1 cellular context compared by ENCODE assay signal in the genomic region with DNA sequence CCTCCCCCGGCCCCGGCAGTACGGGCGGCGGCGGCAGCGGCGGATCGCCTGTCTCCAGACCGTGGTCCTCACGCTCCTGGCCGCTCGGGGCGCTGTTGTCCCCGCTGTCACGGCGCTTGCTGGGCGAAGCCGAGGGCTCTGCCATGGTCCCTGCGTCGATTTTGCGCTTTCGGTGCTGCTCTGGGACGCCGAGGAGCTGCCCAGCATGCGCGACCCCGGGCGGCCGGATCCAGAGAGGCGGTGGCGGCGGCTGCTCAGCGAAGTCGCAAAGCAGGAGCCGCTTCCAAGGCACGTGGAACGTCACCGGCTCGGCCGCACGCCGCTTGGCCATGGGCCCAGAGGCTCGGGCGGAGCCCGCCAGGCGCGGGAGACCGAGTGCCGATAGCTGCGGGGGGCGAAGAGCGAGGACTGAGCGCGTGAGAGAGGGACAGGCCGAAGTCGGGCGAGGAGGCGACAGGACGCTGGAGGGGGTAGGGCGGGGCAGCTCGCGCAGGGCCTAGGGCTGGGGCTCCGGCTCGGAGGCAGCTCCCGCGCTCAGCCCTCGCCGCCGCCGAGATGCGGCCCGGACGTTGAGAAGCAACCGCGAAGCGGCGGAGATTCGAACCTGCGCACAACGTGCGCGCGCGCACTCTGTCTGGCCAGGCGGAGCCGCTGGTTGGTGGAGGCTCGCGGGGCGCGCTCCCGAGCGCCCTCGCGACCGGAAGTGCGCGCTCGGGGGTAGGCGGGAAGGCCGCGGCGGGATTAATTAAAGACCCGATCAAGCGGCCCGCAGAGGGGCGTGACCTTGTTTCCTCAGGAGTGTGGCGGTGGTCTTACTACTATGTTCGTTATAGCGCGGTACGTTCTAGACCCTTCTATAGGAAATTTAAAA.
A peak's percentile ranks its signal among the peaks of the same experiment; 100 is the strongest.
TF ChIP-seq lines count a peak whose summit lies in the region.

A gene with protein sequence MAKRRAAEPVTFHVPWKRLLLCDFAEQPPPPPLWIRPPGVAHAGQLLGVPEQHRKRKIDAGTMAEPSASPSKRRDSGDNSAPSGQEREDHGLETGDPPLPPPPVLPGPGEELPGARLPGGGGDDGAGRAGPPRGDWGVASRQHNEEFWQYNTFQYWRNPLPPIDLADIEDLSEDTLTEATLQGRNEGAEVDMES (minus strand): TSS at position 632 of the 871 bp plus-strand sequence. CDS start 301 bp downstream, at position 331.

TF ChIP-seq in GM12878, 131 proteins besides CTCF, POLR2A, EP300 and RAD21 (continued from another document and continues in another):
- no peak for TF ChIP-seq TARDBP (IDR thresholded peaks at IDR 0.05; ENCODE audit: borderline replicate concordance)
- no peak for TF ChIP-seq BCL11A (IDR thresholded peaks at IDR 0.05; ENCODE audit: low read depth, low read length)
- no peak for TF ChIP-seq SUZ12 (IDR thresholded peaks at IDR 0.05; ENCODE audit: unreplicated experiment)
- TF ChIP-seq, protein P1, sequence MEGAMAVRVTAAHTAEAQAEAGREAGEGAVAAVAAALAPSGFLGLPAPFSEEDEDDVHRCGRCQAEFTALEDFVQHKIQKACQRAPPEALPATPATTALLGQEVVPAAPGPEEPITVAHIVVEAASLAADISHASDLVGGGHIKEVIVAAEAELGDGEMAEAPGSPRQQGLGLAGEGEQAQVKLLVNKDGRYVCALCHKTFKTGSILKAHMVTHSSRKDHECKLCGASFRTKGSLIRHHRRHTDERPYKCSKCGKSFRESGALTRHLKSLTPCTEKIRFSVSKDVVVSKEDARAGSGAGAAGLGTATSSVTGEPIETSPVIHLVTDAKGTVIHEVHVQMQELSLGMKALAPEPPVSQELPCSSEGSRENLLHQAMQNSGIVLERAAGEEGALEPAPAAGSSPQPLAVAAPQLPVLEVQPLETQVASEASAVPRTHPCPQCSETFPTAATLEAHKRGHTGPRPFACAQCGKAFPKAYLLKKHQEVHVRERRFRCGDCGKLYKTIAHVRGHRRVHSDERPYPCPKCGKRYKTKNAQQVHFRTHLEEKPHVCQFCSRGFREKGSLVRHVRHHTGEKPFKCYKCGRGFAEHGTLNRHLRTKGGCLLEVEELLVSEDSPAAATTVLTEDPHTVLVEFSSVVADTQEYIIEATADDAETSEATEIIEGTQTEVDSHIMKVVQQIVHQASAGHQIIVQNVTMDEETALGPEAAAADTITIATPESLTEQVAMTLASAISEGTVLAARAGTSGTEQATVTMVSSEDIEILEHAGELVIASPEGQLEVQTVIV (IDR thresholded peaks at IDR 0.05; ENCODE audit: borderline replicate concordance, partially characterized antibody): no peak
- TF ChIP-seq ZNF622 (IDR thresholded peaks at IDR 0.05): no peak
- no peak for TF ChIP-seq ESRRA (IDR thresholded peaks at IDR 0.05; ENCODE audit: low read length)
- TF ChIP-seq BACH1 (IDR thresholded peaks at IDR 0.05; ENCODE audit: borderline replicate concordance): no peak; the same call in none of the 2 replicates
- no peak for TF ChIP-seq MTA3 (IDR thresholded peaks at IDR 0.05; ENCODE audit: borderline replicate concordance, low read length)
- TF ChIP-seq PAX8 (IDR thresholded peaks at IDR 0.05): no peak
- TF ChIP-seq EED (IDR thresholded peaks at IDR 0.05; ENCODE audit: low read depth): no peak
- TF ChIP-seq, protein P2, sequence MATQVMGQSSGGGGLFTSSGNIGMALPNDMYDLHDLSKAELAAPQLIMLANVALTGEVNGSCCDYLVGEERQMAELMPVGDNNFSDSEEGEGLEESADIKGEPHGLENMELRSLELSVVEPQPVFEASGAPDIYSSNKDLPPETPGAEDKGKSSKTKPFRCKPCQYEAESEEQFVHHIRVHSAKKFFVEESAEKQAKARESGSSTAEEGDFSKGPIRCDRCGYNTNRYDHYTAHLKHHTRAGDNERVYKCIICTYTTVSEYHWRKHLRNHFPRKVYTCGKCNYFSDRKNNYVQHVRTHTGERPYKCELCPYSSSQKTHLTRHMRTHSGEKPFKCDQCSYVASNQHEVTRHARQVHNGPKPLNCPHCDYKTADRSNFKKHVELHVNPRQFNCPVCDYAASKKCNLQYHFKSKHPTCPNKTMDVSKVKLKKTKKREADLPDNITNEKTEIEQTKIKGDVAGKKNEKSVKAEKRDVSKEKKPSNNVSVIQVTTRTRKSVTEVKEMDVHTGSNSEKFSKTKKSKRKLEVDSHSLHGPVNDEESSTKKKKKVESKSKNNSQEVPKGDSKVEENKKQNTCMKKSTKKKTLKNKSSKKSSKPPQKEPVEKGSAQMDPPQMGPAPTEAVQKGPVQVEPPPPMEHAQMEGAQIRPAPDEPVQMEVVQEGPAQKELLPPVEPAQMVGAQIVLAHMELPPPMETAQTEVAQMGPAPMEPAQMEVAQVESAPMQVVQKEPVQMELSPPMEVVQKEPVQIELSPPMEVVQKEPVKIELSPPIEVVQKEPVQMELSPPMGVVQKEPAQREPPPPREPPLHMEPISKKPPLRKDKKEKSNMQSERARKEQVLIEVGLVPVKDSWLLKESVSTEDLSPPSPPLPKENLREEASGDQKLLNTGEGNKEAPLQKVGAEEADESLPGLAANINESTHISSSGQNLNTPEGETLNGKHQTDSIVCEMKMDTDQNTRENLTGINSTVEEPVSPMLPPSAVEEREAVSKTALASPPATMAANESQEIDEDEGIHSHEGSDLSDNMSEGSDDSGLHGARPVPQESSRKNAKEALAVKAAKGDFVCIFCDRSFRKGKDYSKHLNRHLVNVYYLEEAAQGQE (IDR thresholded peaks at IDR 0.05; ENCODE audit: low read depth, low read length): no peak
- no peak for TF ChIP-seq SMAD5 (IDR thresholded peaks at IDR 0.05; ENCODE audit: low read depth)
- no peak for TF ChIP-seq JUNB (IDR thresholded peaks at IDR 0.05)
- no peak for TF ChIP-seq TCF3 (IDR thresholded peaks at IDR 0.05; ENCODE audit: borderline replicate concordance, insufficient read depth, low read depth, low read length)
- no peak for TF ChIP-seq KAT2A (conservative IDR thresholded peaks at IDR 0.05; ENCODE audit: control insufficient read depth, low read depth, low read length)
- TF ChIP-seq TCF7 (IDR thresholded peaks at IDR 0.05; ENCODE audit: borderline replicate concordance): no peak
- TF ChIP-seq, protein P3, sequence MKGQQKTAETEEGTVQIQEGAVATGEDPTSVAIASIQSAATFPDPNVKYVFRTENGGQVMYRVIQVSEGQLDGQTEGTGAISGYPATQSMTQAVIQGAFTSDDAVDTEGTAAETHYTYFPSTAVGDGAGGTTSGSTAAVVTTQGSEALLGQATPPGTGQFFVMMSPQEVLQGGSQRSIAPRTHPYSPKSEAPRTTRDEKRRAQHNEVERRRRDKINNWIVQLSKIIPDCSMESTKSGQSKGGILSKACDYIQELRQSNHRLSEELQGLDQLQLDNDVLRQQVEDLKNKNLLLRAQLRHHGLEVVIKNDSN (IDR thresholded peaks at IDR 0.05; ENCODE audit: borderline replicate concordance, extremely low read length, insufficient read depth, low read depth, low read length): no peak
- no peak for TF ChIP-seq NBN (IDR thresholded peaks at IDR 0.05)
- TF ChIP-seq CHD4 (IDR thresholded peaks at IDR 0.05): no peak
- TF ChIP-seq CBFB (IDR thresholded peaks at IDR 0.05; ENCODE audit: low read depth): no peak
- 0 out of 2 replicates have a peak, but pooled peaks have one; percentile 48 for TF ChIP-seq CHD1 (IDR thresholded peaks at IDR 0.05; ENCODE audit: low read depth, low read length)
- TF ChIP-seq, protein P4, sequence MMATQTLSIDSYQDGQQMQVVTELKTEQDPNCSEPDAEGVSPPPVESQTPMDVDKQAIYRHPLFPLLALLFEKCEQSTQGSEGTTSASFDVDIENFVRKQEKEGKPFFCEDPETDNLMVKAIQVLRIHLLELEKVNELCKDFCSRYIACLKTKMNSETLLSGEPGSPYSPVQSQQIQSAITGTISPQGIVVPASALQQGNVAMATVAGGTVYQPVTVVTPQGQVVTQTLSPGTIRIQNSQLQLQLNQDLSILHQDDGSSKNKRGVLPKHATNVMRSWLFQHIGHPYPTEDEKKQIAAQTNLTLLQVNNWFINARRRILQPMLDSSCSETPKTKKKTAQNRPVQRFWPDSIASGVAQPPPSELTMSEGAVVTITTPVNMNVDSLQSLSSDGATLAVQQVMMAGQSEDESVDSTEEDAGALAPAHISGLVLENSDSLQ (IDR thresholded peaks at IDR 0.05): peak; percentile 31; the same call in 1 of the 2 replicates
- no peak for TF ChIP-seq BRCA1 (IDR thresholded peaks at IDR 0.05; ENCODE audit: low read depth, low read length)
- 0 out of 2 replicates have a peak, but pooled peaks have one; percentile 65 for TF ChIP-seq GABPA (IDR thresholded peaks at IDR 0.05; ENCODE audit: low read depth)
- TF ChIP-seq ASH2L (IDR thresholded peaks at IDR 0.05; ENCODE audit: borderline replicate concordance, low read depth): peak; percentile 48
- TF ChIP-seq, protein P5, sequence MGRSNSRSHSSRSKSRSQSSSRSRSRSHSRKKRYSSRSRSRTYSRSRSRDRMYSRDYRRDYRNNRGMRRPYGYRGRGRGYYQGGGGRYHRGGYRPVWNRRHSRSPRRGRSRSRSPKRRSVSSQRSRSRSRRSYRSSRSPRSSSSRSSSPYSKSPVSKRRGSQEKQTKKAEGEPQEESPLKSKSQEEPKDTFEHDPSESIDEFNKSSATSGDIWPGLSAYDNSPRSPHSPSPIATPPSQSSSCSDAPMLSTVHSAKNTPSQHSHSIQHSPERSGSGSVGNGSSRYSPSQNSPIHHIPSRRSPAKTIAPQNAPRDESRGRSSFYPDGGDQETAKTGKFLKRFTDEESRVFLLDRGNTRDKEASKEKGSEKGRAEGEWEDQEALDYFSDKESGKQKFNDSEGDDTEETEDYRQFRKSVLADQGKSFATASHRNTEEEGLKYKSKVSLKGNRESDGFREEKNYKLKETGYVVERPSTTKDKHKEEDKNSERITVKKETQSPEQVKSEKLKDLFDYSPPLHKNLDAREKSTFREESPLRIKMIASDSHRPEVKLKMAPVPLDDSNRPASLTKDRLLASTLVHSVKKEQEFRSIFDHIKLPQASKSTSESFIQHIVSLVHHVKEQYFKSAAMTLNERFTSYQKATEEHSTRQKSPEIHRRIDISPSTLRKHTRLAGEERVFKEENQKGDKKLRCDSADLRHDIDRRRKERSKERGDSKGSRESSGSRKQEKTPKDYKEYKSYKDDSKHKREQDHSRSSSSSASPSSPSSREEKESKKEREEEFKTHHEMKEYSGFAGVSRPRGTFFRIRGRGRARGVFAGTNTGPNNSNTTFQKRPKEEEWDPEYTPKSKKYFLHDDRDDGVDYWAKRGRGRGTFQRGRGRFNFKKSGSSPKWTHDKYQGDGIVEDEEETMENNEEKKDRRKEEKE (IDR thresholded peaks at IDR 0.05): no peak
- TF ChIP-seq BHLHE40 (IDR thresholded peaks at IDR 0.05; ENCODE audit: borderline replicate concordance in 1 of 2, low read depth in 2 of 2, low read length in 1 of 2): peak; percentile 36 to 59; a peak in 2 of 4 replicates
- TF ChIP-seq RBBP5 (conservative IDR thresholded peaks at IDR 0.05): 0 out of 2 replicates have a peak, but pooled peaks have one; percentile 63
- TF ChIP-seq, protein P6, sequence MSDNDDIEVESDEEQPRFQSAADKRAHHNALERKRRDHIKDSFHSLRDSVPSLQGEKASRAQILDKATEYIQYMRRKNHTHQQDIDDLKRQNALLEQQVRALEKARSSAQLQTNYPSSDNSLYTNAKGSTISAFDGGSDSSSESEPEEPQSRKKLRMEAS (IDR thresholded peaks at IDR 0.05; ENCODE audit: low read depth, low read length): peak; percentile 26
- peak; percentile 44; the same call in 1 of the 2 replicates for TF ChIP-seq PAX5 (IDR thresholded peaks at IDR 0.05; ENCODE audit: borderline replicate concordance, low read depth, low read length)
- TF ChIP-seq DPF2 (IDR thresholded peaks at IDR 0.05): 0 out of 2 replicates have a peak, but pooled peaks have one; percentile 77
- TF ChIP-seq, protein P7, sequence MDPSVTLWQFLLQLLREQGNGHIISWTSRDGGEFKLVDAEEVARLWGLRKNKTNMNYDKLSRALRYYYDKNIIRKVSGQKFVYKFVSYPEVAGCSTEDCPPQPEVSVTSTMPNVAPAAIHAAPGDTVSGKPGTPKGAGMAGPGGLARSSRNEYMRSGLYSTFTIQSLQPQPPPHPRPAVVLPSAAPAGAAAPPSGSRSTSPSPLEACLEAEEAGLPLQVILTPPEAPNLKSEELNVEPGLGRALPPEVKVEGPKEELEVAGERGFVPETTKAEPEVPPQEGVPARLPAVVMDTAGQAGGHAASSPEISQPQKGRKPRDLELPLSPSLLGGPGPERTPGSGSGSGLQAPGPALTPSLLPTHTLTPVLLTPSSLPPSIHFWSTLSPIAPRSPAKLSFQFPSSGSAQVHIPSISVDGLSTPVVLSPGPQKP (IDR thresholded peaks at IDR 0.05; ENCODE audit: low read depth, low read length): peak; percentile 94
- TF ChIP-seq HDAC6 (IDR thresholded peaks at IDR 0.05; ENCODE audit: unreplicated experiment): no peak
- no peak for TF ChIP-seq TCF12 (IDR thresholded peaks at IDR 0.05; ENCODE audit: low read depth, low read length)
- TF ChIP-seq, protein P8, sequence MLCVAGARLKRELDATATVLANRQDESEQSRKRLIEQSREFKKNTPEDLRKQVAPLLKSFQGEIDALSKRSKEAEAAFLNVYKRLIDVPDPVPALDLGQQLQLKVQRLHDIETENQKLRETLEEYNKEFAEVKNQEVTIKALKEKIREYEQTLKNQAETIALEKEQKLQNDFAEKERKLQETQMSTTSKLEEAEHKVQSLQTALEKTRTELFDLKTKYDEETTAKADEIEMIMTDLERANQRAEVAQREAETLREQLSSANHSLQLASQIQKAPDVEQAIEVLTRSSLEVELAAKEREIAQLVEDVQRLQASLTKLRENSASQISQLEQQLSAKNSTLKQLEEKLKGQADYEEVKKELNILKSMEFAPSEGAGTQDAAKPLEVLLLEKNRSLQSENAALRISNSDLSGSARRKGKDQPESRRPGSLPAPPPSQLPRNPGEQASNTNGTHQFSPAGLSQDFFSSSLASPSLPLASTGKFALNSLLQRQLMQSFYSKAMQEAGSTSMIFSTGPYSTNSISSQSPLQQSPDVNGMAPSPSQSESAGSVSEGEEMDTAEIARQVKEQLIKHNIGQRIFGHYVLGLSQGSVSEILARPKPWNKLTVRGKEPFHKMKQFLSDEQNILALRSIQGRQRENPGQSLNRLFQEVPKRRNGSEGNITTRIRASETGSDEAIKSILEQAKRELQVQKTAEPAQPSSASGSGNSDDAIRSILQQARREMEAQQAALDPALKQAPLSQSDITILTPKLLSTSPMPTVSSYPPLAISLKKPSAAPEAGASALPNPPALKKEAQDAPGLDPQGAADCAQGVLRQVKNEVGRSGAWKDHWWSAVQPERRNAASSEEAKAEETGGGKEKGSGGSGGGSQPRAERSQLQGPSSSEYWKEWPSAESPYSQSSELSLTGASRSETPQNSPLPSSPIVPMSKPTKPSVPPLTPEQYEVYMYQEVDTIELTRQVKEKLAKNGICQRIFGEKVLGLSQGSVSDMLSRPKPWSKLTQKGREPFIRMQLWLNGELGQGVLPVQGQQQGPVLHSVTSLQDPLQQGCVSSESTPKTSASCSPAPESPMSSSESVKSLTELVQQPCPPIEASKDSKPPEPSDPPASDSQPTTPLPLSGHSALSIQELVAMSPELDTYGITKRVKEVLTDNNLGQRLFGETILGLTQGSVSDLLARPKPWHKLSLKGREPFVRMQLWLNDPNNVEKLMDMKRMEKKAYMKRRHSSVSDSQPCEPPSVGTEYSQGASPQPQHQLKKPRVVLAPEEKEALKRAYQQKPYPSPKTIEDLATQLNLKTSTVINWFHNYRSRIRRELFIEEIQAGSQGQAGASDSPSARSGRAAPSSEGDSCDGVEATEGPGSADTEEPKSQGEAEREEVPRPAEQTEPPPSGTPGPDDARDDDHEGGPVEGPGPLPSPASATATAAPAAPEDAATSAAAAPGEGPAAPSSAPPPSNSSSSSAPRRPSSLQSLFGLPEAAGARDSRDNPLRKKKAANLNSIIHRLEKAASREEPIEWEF (IDR thresholded peaks at IDR 0.05; ENCODE audit: insufficient replicate concordance, low read depth, low read length): no peak
